Comparison of ENCODE assay signal across 22 cellular contexts in the genomic region with DNA sequence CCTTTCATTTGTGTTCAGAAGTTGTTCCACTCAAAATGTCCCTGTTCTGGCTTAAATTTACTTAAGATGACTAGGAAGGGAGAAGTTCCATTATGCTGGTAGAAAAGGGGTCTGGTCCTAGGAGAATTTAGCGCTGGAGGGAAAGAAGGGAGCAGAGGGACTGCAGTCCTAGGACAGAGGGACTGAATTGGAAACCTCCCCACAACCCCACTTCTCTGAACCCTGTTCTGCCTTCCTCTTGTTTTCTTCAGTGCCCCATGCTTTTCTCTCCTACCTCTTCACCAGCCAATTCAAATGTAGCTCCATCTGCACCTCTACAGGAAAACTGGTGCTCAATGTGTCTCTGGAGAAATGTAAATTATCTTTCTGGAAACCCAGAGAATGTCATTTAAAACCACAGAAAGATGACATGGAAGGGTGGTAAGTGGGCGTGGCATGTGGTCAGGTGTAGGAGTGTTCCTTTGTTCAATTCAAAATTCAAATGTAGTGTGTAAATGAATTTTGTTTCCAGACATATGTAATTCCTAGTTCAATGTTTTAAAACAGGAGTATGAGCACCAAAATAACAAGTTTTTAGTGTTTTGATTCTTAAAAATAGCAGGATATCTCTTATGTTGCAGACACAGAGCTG. TPM values are rescaled to one million over a fixed set of nuclear protein-coding genes. Genes with fewer than 3 reads are reported as not detected.
DNase-seq lines count a peak whose midpoint lies in the region; TF ChIP-seq lines count a peak whose summit lies in the region.
"Had no signal": no experiment of that assay in that cellular context is flagged by ENCODE, and none has a peak within 500 bp of the region (broad histone marks: within the 10 kb centered on the region; RNA-seq: fewer than 3 reads in every experiment).

No MANE protein-coding gene starts in this region.

- H3K4me3 Mint-ChIP-seq in activated T-helper 2 cell treated with anti-CD3 and anti-CD28 coated beads, Interferon-gamma antibody, Interleukin-2, Interleukin-4, amounts not matched to agents 10 μg/mL and 5 μg/mL and 100 μg/mL, durations not matched to agents 14 hours and 24 hours and 36 hours (ENCODE audit: low read depth) = no peak overlapping the region
- H3K4me3 Mint-ChIP-seq: H9; naive thymus-derived CD8-positive, alpha-beta T cell; type B pancreatic cell had no signal

- no peak overlapping the region for H3K4me2 ChIP-seq in osteoblast (ENCODE audit: insufficient read depth, low read length)

- H3K27ac Mint-ChIP-seq in activated T-helper 2 cell treated with anti-CD3 and anti-CD28 coated beads, Interferon-gamma antibody, Interleukin-2, Interleukin-4, amounts not matched to agents 10 μg/mL and 5 μg/mL and 100 μg/mL, durations not matched to agents 14 hours and 24 hours and 36 hours = peak overlapping the region; percentile 70
- H3K27ac Mint-ChIP-seq: H9, type B pancreatic cell had no signal

- peaks cover 23% of the 10 kb centered on the region for H3K4me1 ChIP-seq in osteoblast (ENCODE audit: insufficient read depth, low read length)

- no peak overlapping the region for H2AFZ ChIP-seq in osteoblast (ENCODE audit: low read length)

- intact Hi-C loops in activated T-helper 2 cell treated with anti-CD3 and anti-CD28 coated beads, Interferon-gamma antibody, Interleukin-2, Interleukin-4, amounts not matched to agents 10 μg/mL and 5 μg/mL and 100 μg/mL, durations not matched to agents 14 hours and 24 hours and 36 hours (cut with micrococcal nuclease) = loop anchor here (5.0 kb wide), 1 partner anchor 319 kb away; no protein-coding TSS in a partner anchor

- no peaks in the 10 kb centered on the region for H4K20me1 ChIP-seq in osteoblast (ENCODE audit: insufficient read depth, low read length)

- H3K4me1 Mint-ChIP-seq in activated T-helper 2 cell treated with anti-CD3 and anti-CD28 coated beads, Interferon-gamma antibody, Interleukin-2, Interleukin-4, amounts not matched to agents 10 μg/mL and 5 μg/mL and 100 μg/mL, durations not matched to agents 14 hours and 24 hours and 36 hours (ENCODE audit: low read depth) = peaks cover 26% of the 10 kb centered on the region

- H3K9me3 Mint-ChIP-seq in activated T-helper 2 cell treated with anti-CD3 and anti-CD28 coated beads, Interferon-gamma antibody, Interleukin-2, Interleukin-4, amounts not matched to agents 10 μg/mL and 5 μg/mL and 100 μg/mL, durations not matched to agents 14 hours and 24 hours and 36 hours = no peaks in the 10 kb centered on the region
- H3K9me3 Mint-ChIP-seq: H9; naive thymus-derived CD8-positive, alpha-beta T cell; type B pancreatic cell had no signal

- no peaks in the 10 kb centered on the region for H3K36me3 ChIP-seq in osteoblast (ENCODE audit: insufficient read depth, low read length)
- H3K36me3 ChIP-seq: pancreas had no signal

- peaks cover 17% of the 10 kb centered on the region for H3K27me3 Mint-ChIP-seq in activated T-helper 2 cell treated with anti-CD3 and anti-CD28 coated beads, Interferon-gamma antibody, Interleukin-2, Interleukin-4, amounts not matched to agents 10 μg/mL and 5 μg/mL and 100 μg/mL, durations not matched to agents 14 hours and 24 hours and 36 hours (ENCODE audit: low read depth)
- H3K27me3 Mint-ChIP-seq: type B pancreatic cell had no signal

- no peaks in the 10 kb centered on the region for H3K36me3 Mint-ChIP-seq in activated T-helper 2 cell treated with anti-CD3 and anti-CD28 coated beads, Interferon-gamma antibody, Interleukin-2, Interleukin-4, amounts not matched to agents 10 μg/mL and 5 μg/mL and 100 μg/mL, durations not matched to agents 14 hours and 24 hours and 36 hours (ENCODE audit: low read depth)
- H3K36me3 Mint-ChIP-seq: naive thymus-derived CD8-positive, alpha-beta T cell; type B pancreatic cell had no signal

- no peak for TF ChIP-seq CTCF in NB4 (IDR thresholded peaks at IDR 0.05; ENCODE audit: low read depth, low read length)
- TF ChIP-seq CTCF in osteoblast (IDR thresholded peaks at IDR 0.05; ENCODE audit: extremely low read depth, low read depth, low read length) = no peak

- H3K4me3 ChIP-seq in NB4 (ENCODE audit: low read depth, low read length) = no peak overlapping the region
- H3K4me3 ChIP-seq in osteoblast (ENCODE audit: insufficient read depth, low read length) = no peak overlapping the region
- H3K4me3 ChIP-seq: pancreas had no signal

- H3K27ac ChIP-seq in osteoblast (ENCODE audit: low read depth, low read length) = no peak overlapping the region
- H3K27ac ChIP-seq: pancreas had no signal

- TF ChIP-seq POLR2A in NB4 (IDR thresholded peaks at IDR 0.05; ENCODE audit: extremely low read depth, insufficient read length) = no peak

- peak; percentile 19 for DNase-seq in activated naive CD4-positive, alpha-beta T cell treated with Interleukin-2 at 50 U/mL for 16 hours
- no peak for DNase-seq in activated naive CD4-positive, alpha-beta T cell treated with anti-CD3 and anti-CD28 coated beads, Interleukin-2, amount 50 U/mL, for 16 hours
- DNase-seq in NB4 (ENCODE audit: low read depth) = peak; percentile 10
- no peak for DNase-seq in activated T-helper 2 cell treated with anti-CD3 and anti-CD28 coated beads, Interferon-gamma antibody, Interleukin-2, Interleukin-4, amounts not matched to agents 10 μg/mL and 5 μg/mL and 100 μg/mL, durations not matched to agents 14 hours and 24 hours and 36 hours (ENCODE audit: low spot score)
- peak; percentile 41 for DNase-seq in stimulated activated CD8-positive, alpha-beta memory T cell treated with anti-CD3 and anti-CD28 coated beads, Interleukin-4, amount 100 ng/mL, for 48 hours
- no peak for DNase-seq in 8988T
- DNase-seq in stimulated activated naive CD4-positive, alpha-beta T cell treated with Interleukin-2 at 50 U/mL for 16 hours (lab: John Stamatoyannopoulos, UW) = no peak
- no peak for DNase-seq in osteoblast (ENCODE audit: insufficient read length, low spot score, missing footprints)
- DNase-seq: AML-193; COR-L47; cortex of kidney; glutamatergic neuron; H9; left colon; mesendoderm; naive thymus-derived CD8-positive, alpha-beta T cell; pancreas; right cardiac atrium; SHP77; SW 1271 had no signal

- H3K79me2 ChIP-seq in osteoblast (ENCODE audit: insufficient read depth, low read length) = no peaks in the 10 kb centered on the region

- no peaks in the 10 kb centered on the region for H3K9me3 ChIP-seq in osteoblast (ENCODE audit: low read depth, low read length)
- H3K9me3 ChIP-seq: pancreas had no signal

- H3K27me3 ChIP-seq in osteoblast (ENCODE audit: insufficient read depth, low read length) = no peaks in the 10 kb centered on the region
- H3K27me3 ChIP-seq: pancreas had no signal

RNA-seq across cellular contexts. Expression of a gene that starts 24.0 kb away (rescaled TPM):
- 0.05 and 0.30 TPM in 2 replicates for total RNA-seq in activated T-helper 2 cell treated with anti-CD3 and anti-CD28 coated beads, Interferon-gamma antibody, Interleukin-2, Interleukin-4, amounts not matched to agents 10 μg/mL and 5 μg/mL and 100 μg/mL, durations not matched to agents 14 hours and 24 hours and 36 hours
- total RNA-seq in osteoblast = 32.9 and 38.0 TPM in 2 replicates
- total RNA-seq: activated CD8-positive, alpha-beta memory T cell treated with anti-CD3 and anti-CD28 coated beads for 36 hours had no signal

Comparison
In these comparisons a context has a peak if more than half of its experiments do, and no peak if none do; other contexts are left out.
1. DNase-seq: peak in activated naive CD4-positive, alpha-beta T cell treated with Interleukin-2 at 50 U/mL for 16 hours (single experiment), NB4 (single experiment) and stimulated activated CD8-positive, alpha-beta memory T cell treated with anti-CD3 and anti-CD28 coated beads, Interleukin-4, amount 100 ng/mL, for 48 hours (single experiment); none in activated naive CD4-positive, alpha-beta T cell treated with anti-CD3 and anti-CD28 coated beads, Interleukin-2, amount 50 U/mL, for 16 hours (single experiment), activated T-helper 2 cell treated with anti-CD3 and anti-CD28 coated beads, Interferon-gamma antibody, Interleukin-2, Interleukin-4, amounts not matched to agents 10 μg/mL and 5 μg/mL and 100 μg/mL, durations not matched to agents 14 hours and 24 hours and 36 hours (single experiment), 8988T (single experiment), stimulated activated naive CD4-positive, alpha-beta T cell treated with Interleukin-2 at 50 U/mL for 16 hours (single experiment) and osteoblast (single experiment).
2. RNA of a gene that starts 24.0 kb away (total RNA-seq): 32.9 to 38.0 TPM in osteoblast; 0.05 to 0.30 TPM in activated T-helper 2 cell treated with anti-CD3 and anti-CD28 coated beads, Interferon-gamma antibody, Interleukin-2, Interleukin-4, amounts not matched to agents 10 μg/mL and 5 μg/mL and 100 μg/mL, durations not matched to agents 14 hours and 24 hours and 36 hours; every median in the first group is over 10 times any median in the second.